8 cellular contexts compared by ENCODE assay signal in the genomic region with DNA sequence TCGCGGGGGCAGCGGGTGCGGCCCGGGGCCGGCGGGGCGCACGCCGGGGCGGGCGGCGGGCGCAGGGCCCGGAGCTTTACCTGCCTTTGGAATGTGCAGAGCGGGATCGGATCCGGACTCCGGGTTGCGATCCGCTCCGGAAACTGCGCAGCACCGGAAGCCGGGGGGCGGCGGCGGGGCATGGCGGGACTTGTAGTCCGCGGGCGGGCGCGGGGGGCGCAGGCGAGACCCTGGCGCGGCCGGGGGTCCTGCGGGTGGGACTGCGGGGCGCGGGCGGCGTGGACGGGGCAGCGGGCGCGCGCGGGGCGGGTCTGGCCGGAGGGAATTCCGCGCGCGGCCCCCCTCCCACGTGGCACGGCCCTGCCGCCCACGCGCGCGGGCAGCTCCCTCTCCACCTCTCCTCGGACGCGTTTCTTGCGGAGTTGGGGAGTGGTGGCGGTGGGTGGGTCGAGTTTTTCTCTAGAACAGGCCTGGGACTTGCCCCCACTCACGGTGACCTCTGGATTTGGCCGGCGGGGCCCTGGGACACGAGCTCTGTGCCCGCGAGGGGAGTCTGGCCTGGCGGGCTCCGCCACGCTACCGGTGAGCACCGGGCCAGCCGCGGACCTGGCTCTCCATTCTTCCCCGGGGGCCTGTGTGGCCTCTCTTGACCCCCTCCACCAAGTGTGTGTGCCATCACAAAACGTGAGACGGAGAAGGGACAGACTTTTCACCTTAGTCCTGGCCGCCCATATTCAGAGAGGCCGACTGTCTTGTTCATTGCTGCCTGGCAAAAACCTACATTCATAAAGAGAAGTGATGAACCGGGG. TPM values are rescaled to one million over a fixed set of nuclear protein-coding genes. Genes with fewer than 3 reads are reported as not detected.
A peak's percentile ranks its signal among the peaks of the same experiment; 100 is the strongest.
DNase-seq lines count a peak whose midpoint lies in the region; ATAC-seq and TF ChIP-seq lines count a peak whose summit lies in the region.

A gene with protein sequence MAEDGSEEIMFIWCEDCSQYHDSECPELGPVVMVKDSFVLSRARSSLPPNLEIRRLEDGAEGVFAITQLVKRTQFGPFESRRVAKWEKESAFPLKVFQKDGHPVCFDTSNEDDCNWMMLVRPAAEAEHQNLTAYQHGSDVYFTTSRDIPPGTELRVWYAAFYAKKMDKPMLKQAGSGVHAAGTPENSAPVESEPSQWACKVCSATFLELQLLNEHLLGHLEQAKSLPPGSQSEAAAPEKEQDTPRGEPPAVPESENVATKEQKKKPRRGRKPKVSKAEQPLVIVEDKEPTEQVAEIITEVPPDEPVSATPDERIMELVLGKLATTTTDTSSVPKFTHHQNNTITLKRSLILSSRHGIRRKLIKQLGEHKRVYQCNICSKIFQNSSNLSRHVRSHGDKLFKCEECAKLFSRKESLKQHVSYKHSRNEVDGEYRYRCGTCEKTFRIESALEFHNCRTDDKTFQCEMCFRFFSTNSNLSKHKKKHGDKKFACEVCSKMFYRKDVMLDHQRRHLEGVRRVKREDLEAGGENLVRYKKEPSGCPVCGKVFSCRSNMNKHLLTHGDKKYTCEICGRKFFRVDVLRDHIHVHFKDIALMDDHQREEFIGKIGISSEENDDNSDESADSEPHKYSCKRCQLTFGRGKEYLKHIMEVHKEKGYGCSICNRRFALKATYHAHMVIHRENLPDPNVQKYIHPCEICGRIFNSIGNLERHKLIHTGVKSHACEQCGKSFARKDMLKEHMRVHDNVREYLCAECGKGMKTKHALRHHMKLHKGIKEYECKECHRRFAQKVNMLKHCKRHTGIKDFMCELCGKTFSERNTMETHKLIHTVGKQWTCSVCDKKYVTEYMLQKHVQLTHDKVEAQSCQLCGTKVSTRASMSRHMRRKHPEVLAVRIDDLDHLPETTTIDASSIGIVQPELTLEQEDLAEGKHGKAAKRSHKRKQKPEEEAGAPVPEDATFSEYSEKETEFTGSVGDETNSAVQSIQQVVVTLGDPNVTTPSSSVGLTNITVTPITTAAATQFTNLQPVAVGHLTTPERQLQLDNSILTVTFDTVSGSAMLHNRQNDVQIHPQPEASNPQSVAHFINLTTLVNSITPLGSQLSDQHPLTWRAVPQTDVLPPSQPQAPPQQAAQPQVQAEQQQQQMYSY (minus strand): TSS at position 155 of the 809 bp plus-strand sequence. CDS start 18,981 bp downstream, outside the sequence.

- peak within 1 kb of the TSS; percentile 96 for H3K27ac Mint-ChIP-seq in neural crest cell (ENCODE audit: unreplicated experiment)

- H3K36me3 Mint-ChIP-seq in neural crest cell (ENCODE audit: low read depth): no peaks in the 10 kb centered on the region

- H3K36me3 ChIP-seq in stomach: no peaks in the 10 kb centered on the region

- DNase-seq in DMS153 (lab: John Stamatoyannopoulos, UW): peak; percentile 26
- peak; percentile 88 for DNase-seq in HuH-7.5 (ENCODE audit: low spot score)
- peak; percentile 44 to 76 for DNase-seq in SHP77 (lab: John Stamatoyannopoulos, UW)
- peak; percentile 76 for DNase-seq in activated effector memory CD4-positive, alpha-beta T cell treated with Interleukin-2 at 50 U/mL for 16 hours
- peak; percentile 83 for DNase-seq in fibroblast of the aortic adventitia (ENCODE audit: low read depth)
- DNase-seq in neural crest cell (ENCODE audit: low read depth, low spot score): peak; percentile 79
- peak; percentile 85 for DNase-seq in stomach

- H3K4me3 Mint-ChIP-seq in neural crest cell: peak within 1 kb of the TSS; percentile 89

- WGBS in stomach, 5 donors: 1 to 2% (median 1%) methylated on average over 30 to 89 of the region's 89 CpGs

- peak within 1 kb of the TSS; percentile 88 for H3K4me3 ChIP-seq in fibroblast of the aortic adventitia (ENCODE audit: low read depth, low read length)
- peak within 1 kb of the TSS; percentile 71 to 87 (median 77) for H3K4me3 ChIP-seq in stomach

- TF ChIP-seq POLR2A in stomach (IDR thresholded peaks at IDR 0.05): no peak

- TF ChIP-seq CTCF in fibroblast of the aortic adventitia (IDR thresholded peaks at IDR 0.05; ENCODE audit: insufficient read depth, low read length): no peak
- no peak for TF ChIP-seq CTCF in neural crest cell (conservative IDR thresholded peaks at IDR 0.05)
- TF ChIP-seq CTCF in stomach (IDR thresholded peaks at IDR 0.05): no peak

- intact Hi-C loops in stomach (cut with DNase I; ENCODE audit: low total_unique reads): loop anchor here (10.0 kb wide), 1 partner anchor 45 kb away; no protein-coding TSS in a partner anchor

- ATAC-seq in GM21515 (IDR thresholded peaks at IDR 0.05; ENCODE audit: unreplicated experiment): peak; percentile 40

- H3K27me3 Mint-ChIP-seq in neural crest cell (ENCODE audit: low read depth): no peaks in the 10 kb centered on the region

- H3K27me3 ChIP-seq in stomach: no peaks in the 10 kb centered on the region

- peaks cover 0 to 32% (median 21%) of the 10 kb centered on the region in 4 donors for H3K4me1 ChIP-seq in stomach

- H3K9me3 ChIP-seq in stomach: no peaks in the 10 kb centered on the region

- H3K27ac ChIP-seq in stomach: peak within 1 kb of the TSS; percentile 81 to 96 (median 91)

- no peak for TF ChIP-seq EP300 in stomach (IDR thresholded peaks at IDR 0.05)

- H3K4me1 Mint-ChIP-seq in neural crest cell: peaks cover 22% of the 10 kb centered on the region

- H3K9me3 Mint-ChIP-seq in neural crest cell: no peaks in the 10 kb centered on the region

RNA-seq across cellular contexts. Expression of the gene that starts here (rescaled TPM):
- total RNA-seq in fibroblast of the aortic adventitia (ENCODE audit: low replicate concordance): 1.8 and 4.7 TPM in 2 replicates
- total RNA-seq in neural crest cell: 11.6 and 12.0 TPM in 2 replicates
- total RNA-seq in stomach: 10 to 100 TPM in 2 of 5 donors, 1 to 10 TPM in 3; 2.6 to 44.6 (median 10.0) TPM
- 1 to 10 TPM in 2 of 3 donors, under 1 TPM in 1; 0.92 to 2.6 (median 1.4) TPM for polyA plus RNA-seq in stomach

Comparison
In these comparisons a context has a peak if more than half of its experiments do, and no peak if none do; other contexts are left out.
1. Peak in every context shown above with its lines: DNase-seq, ATAC-seq, H3K4me3 ChIP-seq and H3K27ac ChIP-seq.
2. DNase-seq: peak in every context shown above with its lines; median percentile 88 in HuH-7.5; 85 in stomach; 83 in fibroblast of the aortic adventitia; 79 in neural crest cell; 76 in activated effector memory CD4-positive, alpha-beta T cell treated with Interleukin-2 at 50 U/mL for 16 hours; 60 in SHP77; 26 in DMS153.